ENCODE assay signal across 1 cellular context in genomic region chr12:120978296-120979219, GRCh38.
A peak's percentile ranks its signal among the peaks of the same experiment; 100 is the strongest.
TF ChIP-seq lines count a peak whose summit lies in the region.

Gene HNF1A (plus strand): TSS chr12:120978543. CDS start chr12:120978769, 226 bp downstream.

TF ChIP-seq in HepG2, 621 proteins besides CTCF, POLR2A, EP300 and RAD21 (continued from another document and continues in another):
- TF ChIP-seq PRDM10 (CRISPR knock-in tag; IDR thresholded peaks at IDR 0.05; ENCODE audit: low read depth) (0 out of 2 replicates have a peak, but pooled peaks have one; percentile 52), MYNN (CRISPR knock-in tag; IDR thresholded peaks at IDR 0.05; ENCODE audit: low read depth) (no peak), MEIS1 (CRISPR knock-in tag; IDR thresholded peaks at IDR 0.05; ENCODE audit: borderline replicate concordance) (peak; percentile 76; the same call in 1 of the 2 replicates), NFIC (IDR thresholded peaks at IDR 0.05; ENCODE audit: low read length) (peak; percentile 69; the same call in 1 of the 2 replicates), FOXO1 (CRISPR knock-in tag; IDR thresholded peaks at IDR 0.05) (peak; percentile 94), SOX5 (CRISPR knock-in tag; IDR thresholded peaks at IDR 0.05; ENCODE audit: borderline replicate concordance) (peak; percentile 72), ZNF333 (CRISPR knock-in tag; IDR thresholded peaks at IDR 0.05; ENCODE audit: borderline replicate concordance) (peak; percentile 96; the same call in 1 of the 2 replicates), PAX8 (CRISPR knock-in tag; IDR thresholded peaks at IDR 0.05; ENCODE audit: borderline replicate concordance) (0 out of 2 replicates have a peak, but pooled peaks have one; percentile 52), SALL1 (CRISPR knock-in tag; IDR thresholded peaks at IDR 0.05) (peak; percentile 98), MXD1 (CRISPR knock-in tag; IDR thresholded peaks at IDR 0.05) (peak; percentile 74; the same call in 1 of the 2 replicates), ZNF766 (CRISPR knock-in tag; IDR thresholded peaks at IDR 0.05; ENCODE audit: borderline replicate concordance) (peak; percentile 79; the same call in 1 of the 2 replicates), ZNF160 (CRISPR knock-in tag; IDR thresholded peaks at IDR 0.05) (peak; percentile 65; the same call in 1 of the 2 replicates), MEIS2 (CRISPR knock-in tag; IDR thresholded peaks at IDR 0.05) (peak; percentile 73; the same call in 1 of the 2 replicates), ARNT2 (CRISPR knock-in tag; IDR thresholded peaks at IDR 0.05; ENCODE audit: low read depth) (peak; percentile 31; the same call in 1 of the 2 replicates), ZNF879 (CRISPR knock-in tag; IDR thresholded peaks at IDR 0.05) (peak; percentile 86; the same call in 1 of the 2 replicates), ZMYM3 (CRISPR knock-in tag; IDR thresholded peaks at IDR 0.05) (peak; percentile 66; the same call in 1 of the 2 replicates), HOMEZ (CRISPR knock-in tag; IDR thresholded peaks at IDR 0.05; ENCODE audit: low read depth) (peak; percentile 30; the same call in 1 of the 2 replicates), TCF7 (IDR thresholded peaks at IDR 0.05; ENCODE audit: low read depth) (no peak; the same call in 1 of the 2 replicates), SIN3A (IDR thresholded peaks at IDR 0.05; ENCODE audit: borderline replicate concordance, low read depth, low read length) (peak; percentile 84; the same call in 1 of the 2 replicates), HNF4A (CRISPR knock-in tag; IDR thresholded peaks at IDR 0.05) (peak; percentile 98), ZNF574 (CRISPR knock-in tag; IDR thresholded peaks at IDR 0.05) (peak; percentile 59; the same call in 1 of the 2 replicates), FOXP4 (CRISPR knock-in tag; IDR thresholded peaks at IDR 0.05) (peak; percentile 78), CREM (IDR thresholded peaks at IDR 0.05) (peak; percentile 83; the same call in 1 of the 2 replicates), CREM (CRISPR knock-in tag; IDR thresholded peaks at IDR 0.05) (no peak), KLF16 (CRISPR knock-in tag; IDR thresholded peaks at IDR 0.05) (peak in 1 of 2 experiments; percentile 69; a peak in 1 of 4 replicates), ZNF609 (CRISPR knock-in tag; IDR thresholded peaks at IDR 0.05; ENCODE audit: borderline replicate concordance) (peak; percentile 89), DMTF1 (CRISPR knock-in tag; IDR thresholded peaks at IDR 0.05) (peak; percentile 31; the same call in 1 of the 2 replicates), ZNF816 (CRISPR knock-in tag; IDR thresholded peaks at IDR 0.05; ENCODE audit: borderline replicate concordance) (peak; percentile 77; the same call in 1 of the 2 replicates), ZNF577 (CRISPR knock-in tag; IDR thresholded peaks at IDR 0.05; ENCODE audit: borderline replicate concordance, low read depth) (no peak), RFX5 (IDR thresholded peaks at IDR 0.05; ENCODE audit: low read depth, low read length) (0 out of 2 replicates have a peak, but pooled peaks have one; percentile 4), TOE1 (CRISPR knock-in tag; IDR thresholded peaks at IDR 0.05) (no peak), CAMTA2 (CRISPR knock-in tag; IDR thresholded peaks at IDR 0.05; ENCODE audit: borderline replicate concordance) (peak; percentile 94; the same call in 1 of the 2 replicates), SOX6 (IDR thresholded peaks at IDR 0.05) (no peak), SOX6 (CRISPR knock-in tag; IDR thresholded peaks at IDR 0.05) (peak; percentile 88)
